ENCODE assay signal across 24 cellular contexts in genomic region chr19:2318923-2319322, GRCh38. TPM values are rescaled to one million over a fixed set of nuclear protein-coding genes. Genes with fewer than 3 reads are reported as not detected.
"Had no signal": no experiment of that assay in that cellular context is flagged by ENCODE, and none has a peak within 500 bp of the region (broad histone marks: within the 10 kb centered on the region; RNA-seq: fewer than 3 reads in every experiment).

No MANE protein-coding gene starts in this region.

- DNase-seq: activated CD4-positive, alpha-beta T cell treated with anti-CD3 and anti-CD28 coated beads for 48 hours; activated CD4-positive, alpha-beta T cell treated with anti-CD3 and anti-CD28 coated beads, Interleukin-2, amount 50 U/mL, for 4 hours; activated CD4-positive, CD25-positive, alpha-beta regulatory T cell treated with anti-CD3 and anti-CD28 coated beads, Interleukin-2, amount 50 U/mL, for 72 hours; activated CD8-positive, alpha-beta memory T cell treated with anti-CD3 and anti-CD28 coated beads, Interleukin-2, amount 50 U/mL, for 48 hours; activated CD8-positive, alpha-beta T cell treated with anti-CD3 and anti-CD28 coated beads, Interleukin-2, amount 10 ng/mL, durations not matched to agents 7 days and 5 days; activated effector memory CD4-positive, alpha-beta T cell treated with Interleukin-2 at 50 U/mL for 16 hours; activated naive CD4-positive, alpha-beta T cell; activated T-cell treated with anti-CD3 and anti-CD28 coated beads, Interleukin-2, amount 50 U/mL, for 1 hour; aorta; caudate nucleus; MG63; NCI-H1105; NCI-H1436; NCI-H187; NCI-H2081; NCI-H524; PC-9; SHP77 treated with DMSO at 0.1 percent for 48 hours had no signal

- H3K27me3 ChIP-seq: breast epithelium, MG63 had no signal

- H3K9me3 ChIP-seq: MG63 had no signal

- H3K36me3 ChIP-seq: breast epithelium, MG63 had no signal

- H3K27ac ChIP-seq: breast epithelium, PC-9 had no signal

- H3K4me3 Mint-ChIP-seq: activated CD8-positive, alpha-beta T cell treated with anti-CD3 and anti-CD28 coated beads, Interleukin-2, amount 10 ng/mL, durations not matched to agents 7 days and 5 days; activated naive CD4-positive, alpha-beta T cell treated with anti-CD3 and anti-CD28 coated beads, Interleukin-2, amount 50 U/mL, for 24 hours; activated T-helper 1 cell treated with anti-CD3 and anti-CD28 coated beads, Interleukin-12 subunit alpha, Interleukin-12 subunit beta, Interleukin-2, Interleukin-4 antibody, amounts not matched to agents 30 ng/mL and 10 ng/mL and 1 ng/mL, durations not matched to agents 14 hours and 24 hours and 36 hours; T-helper 1 cell treated with Interleukin-12 subunit alpha and Interleukin-12 subunit beta and Interleukin-4 antibody, amounts not matched to agents 30 μg/mL and 1 μg/mL, for 36 hours had no signal

- ATAC-seq: activated CD8-positive, alpha-beta T cell treated with anti-CD3 and anti-CD28 coated beads, Interleukin-2, amount 10 ng/mL, durations not matched to agents 7 days and 5 days had no signal

- H3K4me2 ChIP-seq: PC-9 had no signal

- H2AFZ ChIP-seq: PC-9 had no signal

- H3K27ac Mint-ChIP-seq: activated CD8-positive, alpha-beta T cell treated with anti-CD3 and anti-CD28 coated beads, Interleukin-2, amount 10 ng/mL, durations not matched to agents 7 days and 5 days; activated naive CD4-positive, alpha-beta T cell treated with anti-CD3 and anti-CD28 coated beads, Interleukin-2, amount 50 U/mL, for 24 hours; activated T-helper 1 cell treated with anti-CD3 and anti-CD28 coated beads, Interleukin-12 subunit alpha, Interleukin-12 subunit beta, Interleukin-2, Interleukin-4 antibody, amounts not matched to agents 30 ng/mL and 10 ng/mL and 1 ng/mL, durations not matched to agents 14 hours and 24 hours and 36 hours; T-helper 1 cell treated with Interleukin-12 subunit alpha and Interleukin-12 subunit beta and Interleukin-4 antibody, amounts not matched to agents 30 μg/mL and 1 μg/mL, for 36 hours had no signal

- H3K4me3 ChIP-seq: breast epithelium, MG63, PC-9 had no signal

- H3K4me1 Mint-ChIP-seq: activated naive CD4-positive, alpha-beta T cell treated with anti-CD3 and anti-CD28 coated beads, Interleukin-2, amount 50 U/mL, for 24 hours had no signal

- H3K4me1 ChIP-seq: breast epithelium had no signal

RNA-seq across cellular contexts. Expression of gene LINGO3, which starts 11.0 kb away (rescaled TPM):
- total RNA-seq: aorta, chondrocyte, PC-9 had no signal

RNA-seq across cellular contexts. Expression of gene PEAK3, which starts 36.9 kb away (rescaled TPM):
- total RNA-seq: PC-9, SK-MEL-5 had no signal

RNA-seq across cellular contexts. Expression of gene TMPRSS9, which starts 41.1 kb away (rescaled TPM):
- total RNA-seq: activated CD8-positive, alpha-beta T cell treated with anti-CD3 and anti-CD28 coated beads, Interleukin-2, amount 10 ng/mL, durations not matched to agents 7 days and 5 days; activated T-helper 1 cell treated with anti-CD3 and anti-CD28 coated beads, Interleukin-12 subunit alpha, Interleukin-12 subunit beta, Interleukin-2, Interleukin-4 antibody, amounts not matched to agents 30 ng/mL and 10 ng/mL and 1 ng/mL, durations not matched to agents 14 hours and 24 hours and 36 hours; SK-MEL-5 had no signal
- polyA plus RNA-seq: aorta had no signal
